Comparison of ENCODE assay signal across 1 cellular context in the genomic region with DNA sequence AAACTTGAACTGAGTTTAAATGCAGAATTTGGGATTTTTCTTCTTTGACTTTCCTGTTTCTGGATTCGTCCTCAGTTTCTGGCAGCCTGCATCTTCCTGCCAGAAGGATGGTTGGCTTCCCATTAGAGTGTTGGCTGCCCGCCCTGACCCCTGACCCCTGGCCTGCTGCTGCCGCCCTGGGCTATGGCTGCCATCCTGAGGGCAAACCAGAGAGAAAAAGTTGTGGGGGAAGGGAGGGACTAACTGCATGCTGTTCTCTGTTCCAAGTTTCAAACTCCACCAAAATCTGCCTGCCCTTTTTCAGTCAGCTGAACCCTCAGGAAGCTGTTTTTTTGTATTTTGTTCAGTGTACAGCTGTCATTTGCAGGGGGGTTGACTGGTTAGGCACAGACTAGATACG.
A peak's percentile ranks its signal among the peaks of the same experiment; 100 is the strongest.
TF ChIP-seq lines count a peak whose summit lies in the region.

No MANE protein-coding gene starts in this region.

TF ChIP-seq in liver, 16 proteins besides CTCF, POLR2A, EP300 and RAD21 (continued from another document):
- TF ChIP-seq, protein P1, sequence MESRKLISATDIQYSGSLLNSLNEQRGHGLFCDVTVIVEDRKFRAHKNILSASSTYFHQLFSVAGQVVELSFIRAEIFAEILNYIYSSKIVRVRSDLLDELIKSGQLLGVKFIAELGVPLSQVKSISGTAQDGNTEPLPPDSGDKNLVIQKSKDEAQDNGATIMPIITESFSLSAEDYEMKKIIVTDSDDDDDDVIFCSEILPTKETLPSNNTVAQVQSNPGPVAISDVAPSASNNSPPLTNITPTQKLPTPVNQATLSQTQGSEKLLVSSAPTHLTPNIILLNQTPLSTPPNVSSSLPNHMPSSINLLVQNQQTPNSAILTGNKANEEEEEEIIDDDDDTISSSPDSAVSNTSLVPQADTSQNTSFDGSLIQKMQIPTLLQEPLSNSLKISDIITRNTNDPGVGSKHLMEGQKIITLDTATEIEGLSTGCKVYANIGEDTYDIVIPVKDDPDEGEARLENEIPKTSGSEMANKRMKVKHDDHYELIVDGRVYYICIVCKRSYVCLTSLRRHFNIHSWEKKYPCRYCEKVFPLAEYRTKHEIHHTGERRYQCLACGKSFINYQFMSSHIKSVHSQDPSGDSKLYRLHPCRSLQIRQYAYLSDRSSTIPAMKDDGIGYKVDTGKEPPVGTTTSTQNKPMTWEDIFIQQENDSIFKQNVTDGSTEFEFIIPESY (IDR thresholded peaks at IDR 0.05): peak; percentile 63
- TF ChIP-seq SP1 (IDR thresholded peaks at IDR 0.05) (peak; percentile 78), GABPA (IDR thresholded peaks at IDR 0.05 in 1 of 2, conservative IDR thresholded peaks at IDR 0.05 in 1 of 2) (peak in 1 of 2 donors; percentile 39), YY1 (IDR thresholded peaks at IDR 0.05) (peak; percentile 97), TAF1 (conservative IDR thresholded peaks at IDR 0.05) (no peak), HNF4G (IDR thresholded peaks at IDR 0.05) (peak; percentile 48), RXRA (IDR thresholded peaks at IDR 0.05) (peak; percentile 87 to 92), EGR1 (IDR thresholded peaks at IDR 0.05; ENCODE audit: low read depth in 2 of 2) (peak in 1 of 2 donors; percentile 45), NR2F2 (IDR thresholded peaks at IDR 0.05) (peak; percentile 99), HNF4A (conservative IDR thresholded peaks at IDR 0.05) (peak; percentile 72 to 85), FOXA1 (IDR thresholded peaks at IDR 0.05) (peak; percentile 33)
- TF ChIP-seq, protein P2, sequence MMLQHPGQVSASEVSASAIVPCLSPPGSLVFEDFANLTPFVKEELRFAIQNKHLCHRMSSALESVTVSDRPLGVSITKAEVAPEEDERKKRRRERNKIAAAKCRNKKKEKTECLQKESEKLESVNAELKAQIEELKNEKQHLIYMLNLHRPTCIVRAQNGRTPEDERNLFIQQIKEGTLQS (IDR thresholded peaks at IDR 0.05): no peak
- TF ChIP-seq, protein P3, sequence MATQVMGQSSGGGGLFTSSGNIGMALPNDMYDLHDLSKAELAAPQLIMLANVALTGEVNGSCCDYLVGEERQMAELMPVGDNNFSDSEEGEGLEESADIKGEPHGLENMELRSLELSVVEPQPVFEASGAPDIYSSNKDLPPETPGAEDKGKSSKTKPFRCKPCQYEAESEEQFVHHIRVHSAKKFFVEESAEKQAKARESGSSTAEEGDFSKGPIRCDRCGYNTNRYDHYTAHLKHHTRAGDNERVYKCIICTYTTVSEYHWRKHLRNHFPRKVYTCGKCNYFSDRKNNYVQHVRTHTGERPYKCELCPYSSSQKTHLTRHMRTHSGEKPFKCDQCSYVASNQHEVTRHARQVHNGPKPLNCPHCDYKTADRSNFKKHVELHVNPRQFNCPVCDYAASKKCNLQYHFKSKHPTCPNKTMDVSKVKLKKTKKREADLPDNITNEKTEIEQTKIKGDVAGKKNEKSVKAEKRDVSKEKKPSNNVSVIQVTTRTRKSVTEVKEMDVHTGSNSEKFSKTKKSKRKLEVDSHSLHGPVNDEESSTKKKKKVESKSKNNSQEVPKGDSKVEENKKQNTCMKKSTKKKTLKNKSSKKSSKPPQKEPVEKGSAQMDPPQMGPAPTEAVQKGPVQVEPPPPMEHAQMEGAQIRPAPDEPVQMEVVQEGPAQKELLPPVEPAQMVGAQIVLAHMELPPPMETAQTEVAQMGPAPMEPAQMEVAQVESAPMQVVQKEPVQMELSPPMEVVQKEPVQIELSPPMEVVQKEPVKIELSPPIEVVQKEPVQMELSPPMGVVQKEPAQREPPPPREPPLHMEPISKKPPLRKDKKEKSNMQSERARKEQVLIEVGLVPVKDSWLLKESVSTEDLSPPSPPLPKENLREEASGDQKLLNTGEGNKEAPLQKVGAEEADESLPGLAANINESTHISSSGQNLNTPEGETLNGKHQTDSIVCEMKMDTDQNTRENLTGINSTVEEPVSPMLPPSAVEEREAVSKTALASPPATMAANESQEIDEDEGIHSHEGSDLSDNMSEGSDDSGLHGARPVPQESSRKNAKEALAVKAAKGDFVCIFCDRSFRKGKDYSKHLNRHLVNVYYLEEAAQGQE (IDR thresholded peaks at IDR 0.05): peak; percentile 45
